1 cellular context compared by ENCODE assay signal in the genomic region with DNA sequence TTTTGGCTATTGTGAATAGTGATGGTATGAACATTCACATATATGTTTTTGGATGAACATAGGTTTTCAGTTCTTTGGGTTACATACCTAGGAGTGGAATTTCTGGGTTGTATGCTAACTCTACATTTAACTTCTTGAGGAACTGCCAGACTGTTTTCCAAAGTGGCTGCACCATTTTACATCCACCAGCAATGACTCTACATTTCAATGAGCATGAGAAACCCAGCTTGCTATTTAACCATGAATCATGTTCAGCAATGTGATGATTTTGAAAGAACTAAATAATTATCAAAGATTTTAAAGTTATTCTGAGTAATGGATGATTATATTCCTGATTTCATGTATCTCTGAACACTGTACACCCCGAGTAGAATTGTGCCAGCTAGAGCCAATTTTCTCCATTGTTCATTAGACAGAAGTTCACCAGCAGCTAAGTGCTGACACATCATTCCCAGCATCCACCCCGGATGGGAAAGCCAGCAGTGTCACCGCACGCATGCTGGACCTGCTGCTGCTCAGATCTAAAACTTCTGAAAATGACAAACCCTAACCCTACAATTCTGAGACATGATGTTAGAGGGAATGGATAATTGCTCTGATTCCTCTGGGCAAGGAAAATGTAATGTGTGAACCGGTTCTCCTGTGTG.
A peak's percentile ranks its signal among the peaks of the same experiment; 100 is the strongest.
TF ChIP-seq lines count a peak whose summit lies in the region.

No MANE protein-coding gene starts in this region.

TF ChIP-seq in A549, 52 proteins besides CTCF, POLR2A, EP300 and RAD21:
- TF ChIP-seq CEBPB (IDR thresholded peaks at IDR 0.05) (no peak), MAFK (IDR thresholded peaks at IDR 0.05; ENCODE audit: partially characterized antibody) (peak; percentile 85), ZC3H11A (IDR thresholded peaks at IDR 0.05) (no peak), PHF8 (IDR thresholded peaks at IDR 0.05; ENCODE audit: borderline replicate concordance, low read depth) (no peak)
